1 cellular context compared by ENCODE assay signal in the genomic region with DNA sequence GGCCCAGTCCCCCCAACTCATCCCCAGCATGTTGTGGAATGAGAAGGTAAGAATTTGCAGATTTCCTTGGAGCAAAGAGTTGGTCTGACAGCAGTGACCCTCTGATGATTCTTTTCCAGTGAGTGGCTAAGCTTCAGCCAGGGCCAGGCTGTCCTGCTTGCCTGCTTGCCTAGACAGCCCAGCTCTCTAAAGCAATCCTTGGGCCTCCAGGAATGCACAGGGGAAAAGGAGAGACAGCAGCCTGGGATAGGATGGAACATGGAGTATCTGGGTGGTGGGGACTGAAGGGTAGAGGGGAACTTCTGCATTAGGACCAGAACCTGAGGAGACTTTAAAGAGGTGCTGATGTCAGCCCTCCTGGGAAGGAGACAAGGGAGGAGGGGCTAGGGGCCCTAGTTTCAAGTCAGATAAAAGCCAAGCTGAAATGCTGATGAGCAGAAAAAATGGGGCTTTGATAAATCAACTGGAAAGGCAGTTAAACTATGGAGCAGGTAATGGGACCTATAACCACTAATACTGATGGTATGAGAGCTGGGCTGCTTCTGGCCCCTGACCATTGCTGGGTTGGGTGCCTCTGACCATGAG.
TF ChIP-seq lines count a peak whose summit lies in the region.

No MANE protein-coding gene starts in this region.

TF ChIP-seq in H1, 55 proteins besides CTCF, POLR2A, EP300 and RAD21:
- TF ChIP-seq RFX5 (IDR thresholded peaks at IDR 0.05; ENCODE audit: borderline replicate concordance, low read depth, low read length) (no peak), EGR1 (IDR thresholded peaks at IDR 0.05; ENCODE audit: borderline replicate concordance, low read depth, low read length) (no peak), CBX8 (IDR thresholded peaks at IDR 0.05; ENCODE audit: borderline replicate concordance, low read depth, low read length) (peak; percentile 43; the same call in 1 of the 2 replicates)
- TF ChIP-seq, protein P1, sequence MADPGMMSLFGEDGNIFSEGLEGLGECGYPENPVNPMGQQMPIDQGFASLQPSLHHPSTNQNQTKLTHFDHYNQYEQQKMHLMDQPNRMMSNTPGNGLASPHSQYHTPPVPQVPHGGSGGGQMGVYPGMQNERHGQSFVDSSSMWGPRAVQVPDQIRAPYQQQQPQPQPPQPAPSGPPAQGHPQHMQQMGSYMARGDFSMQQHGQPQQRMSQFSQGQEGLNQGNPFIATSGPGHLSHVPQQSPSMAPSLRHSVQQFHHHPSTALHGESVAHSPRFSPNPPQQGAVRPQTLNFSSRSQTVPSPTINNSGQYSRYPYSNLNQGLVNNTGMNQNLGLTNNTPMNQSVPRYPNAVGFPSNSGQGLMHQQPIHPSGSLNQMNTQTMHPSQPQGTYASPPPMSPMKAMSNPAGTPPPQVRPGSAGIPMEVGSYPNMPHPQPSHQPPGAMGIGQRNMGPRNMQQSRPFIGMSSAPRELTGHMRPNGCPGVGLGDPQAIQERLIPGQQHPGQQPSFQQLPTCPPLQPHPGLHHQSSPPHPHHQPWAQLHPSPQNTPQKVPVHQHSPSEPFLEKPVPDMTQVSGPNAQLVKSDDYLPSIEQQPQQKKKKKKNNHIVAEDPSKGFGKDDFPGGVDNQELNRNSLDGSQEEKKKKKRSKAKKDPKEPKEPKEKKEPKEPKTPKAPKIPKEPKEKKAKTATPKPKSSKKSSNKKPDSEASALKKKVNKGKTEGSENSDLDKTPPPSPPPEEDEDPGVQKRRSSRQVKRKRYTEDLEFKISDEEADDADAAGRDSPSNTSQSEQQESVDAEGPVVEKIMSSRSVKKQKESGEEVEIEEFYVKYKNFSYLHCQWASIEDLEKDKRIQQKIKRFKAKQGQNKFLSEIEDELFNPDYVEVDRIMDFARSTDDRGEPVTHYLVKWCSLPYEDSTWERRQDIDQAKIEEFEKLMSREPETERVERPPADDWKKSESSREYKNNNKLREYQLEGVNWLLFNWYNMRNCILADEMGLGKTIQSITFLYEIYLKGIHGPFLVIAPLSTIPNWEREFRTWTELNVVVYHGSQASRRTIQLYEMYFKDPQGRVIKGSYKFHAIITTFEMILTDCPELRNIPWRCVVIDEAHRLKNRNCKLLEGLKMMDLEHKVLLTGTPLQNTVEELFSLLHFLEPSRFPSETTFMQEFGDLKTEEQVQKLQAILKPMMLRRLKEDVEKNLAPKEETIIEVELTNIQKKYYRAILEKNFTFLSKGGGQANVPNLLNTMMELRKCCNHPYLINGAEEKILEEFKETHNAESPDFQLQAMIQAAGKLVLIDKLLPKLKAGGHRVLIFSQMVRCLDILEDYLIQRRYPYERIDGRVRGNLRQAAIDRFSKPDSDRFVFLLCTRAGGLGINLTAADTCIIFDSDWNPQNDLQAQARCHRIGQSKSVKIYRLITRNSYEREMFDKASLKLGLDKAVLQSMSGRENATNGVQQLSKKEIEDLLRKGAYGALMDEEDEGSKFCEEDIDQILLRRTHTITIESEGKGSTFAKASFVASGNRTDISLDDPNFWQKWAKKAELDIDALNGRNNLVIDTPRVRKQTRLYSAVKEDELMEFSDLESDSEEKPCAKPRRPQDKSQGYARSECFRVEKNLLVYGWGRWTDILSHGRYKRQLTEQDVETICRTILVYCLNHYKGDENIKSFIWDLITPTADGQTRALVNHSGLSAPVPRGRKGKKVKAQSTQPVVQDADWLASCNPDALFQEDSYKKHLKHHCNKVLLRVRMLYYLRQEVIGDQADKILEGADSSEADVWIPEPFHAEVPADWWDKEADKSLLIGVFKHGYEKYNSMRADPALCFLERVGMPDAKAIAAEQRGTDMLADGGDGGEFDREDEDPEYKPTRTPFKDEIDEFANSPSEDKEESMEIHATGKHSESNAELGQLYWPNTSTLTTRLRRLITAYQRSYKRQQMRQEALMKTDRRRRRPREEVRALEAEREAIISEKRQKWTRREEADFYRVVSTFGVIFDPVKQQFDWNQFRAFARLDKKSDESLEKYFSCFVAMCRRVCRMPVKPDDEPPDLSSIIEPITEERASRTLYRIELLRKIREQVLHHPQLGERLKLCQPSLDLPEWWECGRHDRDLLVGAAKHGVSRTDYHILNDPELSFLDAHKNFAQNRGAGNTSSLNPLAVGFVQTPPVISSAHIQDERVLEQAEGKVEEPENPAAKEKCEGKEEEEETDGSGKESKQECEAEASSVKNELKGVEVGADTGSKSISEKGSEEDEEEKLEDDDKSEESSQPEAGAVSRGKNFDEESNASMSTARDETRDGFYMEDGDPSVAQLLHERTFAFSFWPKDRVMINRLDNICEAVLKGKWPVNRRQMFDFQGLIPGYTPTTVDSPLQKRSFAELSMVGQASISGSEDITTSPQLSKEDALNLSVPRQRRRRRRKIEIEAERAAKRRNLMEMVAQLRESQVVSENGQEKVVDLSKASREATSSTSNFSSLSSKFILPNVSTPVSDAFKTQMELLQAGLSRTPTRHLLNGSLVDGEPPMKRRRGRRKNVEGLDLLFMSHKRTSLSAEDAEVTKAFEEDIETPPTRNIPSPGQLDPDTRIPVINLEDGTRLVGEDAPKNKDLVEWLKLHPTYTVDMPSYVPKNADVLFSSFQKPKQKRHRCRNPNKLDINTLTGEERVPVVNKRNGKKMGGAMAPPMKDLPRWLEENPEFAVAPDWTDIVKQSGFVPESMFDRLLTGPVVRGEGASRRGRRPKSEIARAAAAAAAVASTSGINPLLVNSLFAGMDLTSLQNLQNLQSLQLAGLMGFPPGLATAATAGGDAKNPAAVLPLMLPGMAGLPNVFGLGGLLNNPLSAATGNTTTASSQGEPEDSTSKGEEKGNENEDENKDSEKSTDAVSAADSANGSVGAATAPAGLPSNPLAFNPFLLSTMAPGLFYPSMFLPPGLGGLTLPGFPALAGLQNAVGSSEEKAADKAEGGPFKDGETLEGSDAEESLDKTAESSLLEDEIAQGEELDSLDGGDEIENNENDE (IDR thresholded peaks at IDR 0.05; ENCODE audit: insufficient replicate concordance, low read length): no peak
